In genomic region chr6:33314515-33314942, GRCh38 we compare ENCODE assay signal across 1 cellular context.
TF ChIP-seq lines count a peak whose summit lies in the region.

No MANE protein-coding gene starts in this region.

TF ChIP-seq in GM12878, 131 proteins besides CTCF, POLR2A, EP300 and RAD21:
- TF ChIP-seq POLR2AphosphoS2 (IDR thresholded peaks at IDR 0.05; ENCODE audit: low read depth, low read length) (peak; percentile 41; the same call in 1 of the 2 replicates), EGR1 (IDR thresholded peaks at IDR 0.05; ENCODE audit: borderline replicate concordance in 1 of 2, low read depth in 2 of 2, low read length in 2 of 2) (peak in 1 of 2 experiments; percentile 80; a peak in 1 of 3 replicates), SUZ12 (IDR thresholded peaks at IDR 0.05; ENCODE audit: unreplicated experiment) (no peak), ATF2 (IDR thresholded peaks at IDR 0.05; ENCODE audit: low read length) (no peak), NR2C2 (IDR thresholded peaks at IDR 0.05; ENCODE audit: borderline replicate concordance, control insufficient read depth, insufficient read length, low read depth) (peak; percentile 67), IKZF2 (IDR thresholded peaks at IDR 0.05) (peak; percentile 11 to 52; a peak in 1 of 4 replicates), CREM (IDR thresholded peaks at IDR 0.05; ENCODE audit: low read depth) (no peak; the same call in 1 of the 2 replicates), MXI1 (IDR thresholded peaks at IDR 0.05; ENCODE audit: low read depth, low read length) (peak; percentile 67; the same call in 1 of the 2 replicates), NKRF (conservative IDR thresholded peaks at IDR 0.05) (peak; percentile 59; the same call in 1 of the 2 replicates), SIX5 (IDR thresholded peaks at IDR 0.05; ENCODE audit: low read depth, low read length, severe bottlenecking) (no peak), NR2C1 (IDR thresholded peaks at IDR 0.05) (peak; percentile 85), RELA (IDR thresholded peaks at IDR 0.05; ENCODE audit: borderline replicate concordance, partially characterized antibody) (peak; percentile 57), IRF4 (IDR thresholded peaks at IDR 0.05; ENCODE audit: low read depth, low read length) (no peak), SP1 (IDR thresholded peaks at IDR 0.05; ENCODE audit: low read depth, low read length) (peak; percentile 36), TCF3 (IDR thresholded peaks at IDR 0.05; ENCODE audit: borderline replicate concordance, insufficient read depth, low read depth, low read length) (no peak), MAX (IDR thresholded peaks at IDR 0.05; ENCODE audit: low read depth, low read length) (peak; percentile 30; the same call in 1 of the 2 replicates), USF1 (IDR thresholded peaks at IDR 0.05; ENCODE audit: borderline replicate concordance, extremely low read length, insufficient read depth, low read depth, low read length) (peak; percentile 42), ZNF217 (IDR thresholded peaks at IDR 0.05) (no peak), WRNIP1 (IDR thresholded peaks at IDR 0.05; ENCODE audit: borderline replicate concordance, low read depth, low read length) (0 out of 2 replicates have a peak, but pooled peaks have one; percentile 43), EZH2 (IDR thresholded peaks at IDR 0.05; ENCODE audit: borderline replicate concordance, control insufficient read depth, low read depth, low read length) (no peak), ZNF687 (IDR thresholded peaks at IDR 0.05) (no peak), RAD51 (IDR thresholded peaks at IDR 0.05) (peak; percentile 85), ZNF592 (IDR thresholded peaks at IDR 0.05) (no peak), CHD1 (IDR thresholded peaks at IDR 0.05; ENCODE audit: low read depth, low read length) (no peak), NR2F1 (conservative IDR thresholded peaks at IDR 0.05) (peak; percentile 87), MTA2 (IDR thresholded peaks at IDR 0.05; ENCODE audit: low read depth) (peak; percentile 26; the same call in 1 of the 2 replicates), POU2F2 (IDR thresholded peaks at IDR 0.05; ENCODE audit: borderline replicate concordance, low read depth, low read length) (peak; percentile 17; the same call in 1 of the 3 replicates), FOXK2 (IDR thresholded peaks at IDR 0.05) (no peak), EED (IDR thresholded peaks at IDR 0.05; ENCODE audit: low read depth) (peak; percentile 18; the same call in 1 of the 2 replicates), KDM1A (IDR thresholded peaks at IDR 0.05; ENCODE audit: borderline replicate concordance) (no peak), IKZF1 (conservative IDR thresholded peaks at IDR 0.05) (0 out of 2 replicates have a peak, but pooled peaks have one; percentile 18), YBX1 (IDR thresholded peaks at IDR 0.05) (no peak), ZBTB4 (CRISPR knock-in tag; IDR thresholded peaks at IDR 0.05) (no peak), RBBP5 (conservative IDR thresholded peaks at IDR 0.05) (no peak), GATAD2B (conservative IDR thresholded peaks at IDR 0.05; ENCODE audit: low read depth) (0 out of 2 replicates have a peak, but pooled peaks have one; percentile 28), MEF2A (IDR thresholded peaks at IDR 0.05; ENCODE audit: insufficient read depth, low read depth, low read length) (0 out of 2 replicates have a peak, but pooled peaks have one; percentile 16), BMI1 (IDR thresholded peaks at IDR 0.05; ENCODE audit: borderline replicate concordance) (peak; percentile 70), BHLHE40 (IDR thresholded peaks at IDR 0.05; ENCODE audit: borderline replicate concordance in 1 of 2, low read depth in 2 of 2, low read length in 1 of 2) (no peak), USF2 (IDR thresholded peaks at IDR 0.05; ENCODE audit: borderline replicate concordance, low read depth, low read length) (peak; percentile 28; the same call in 1 of the 2 replicates), BACH1 (IDR thresholded peaks at IDR 0.05; ENCODE audit: borderline replicate concordance) (no peak)
